Comparison of ENCODE assay signal across 9 cellular contexts in the genomic region with DNA sequence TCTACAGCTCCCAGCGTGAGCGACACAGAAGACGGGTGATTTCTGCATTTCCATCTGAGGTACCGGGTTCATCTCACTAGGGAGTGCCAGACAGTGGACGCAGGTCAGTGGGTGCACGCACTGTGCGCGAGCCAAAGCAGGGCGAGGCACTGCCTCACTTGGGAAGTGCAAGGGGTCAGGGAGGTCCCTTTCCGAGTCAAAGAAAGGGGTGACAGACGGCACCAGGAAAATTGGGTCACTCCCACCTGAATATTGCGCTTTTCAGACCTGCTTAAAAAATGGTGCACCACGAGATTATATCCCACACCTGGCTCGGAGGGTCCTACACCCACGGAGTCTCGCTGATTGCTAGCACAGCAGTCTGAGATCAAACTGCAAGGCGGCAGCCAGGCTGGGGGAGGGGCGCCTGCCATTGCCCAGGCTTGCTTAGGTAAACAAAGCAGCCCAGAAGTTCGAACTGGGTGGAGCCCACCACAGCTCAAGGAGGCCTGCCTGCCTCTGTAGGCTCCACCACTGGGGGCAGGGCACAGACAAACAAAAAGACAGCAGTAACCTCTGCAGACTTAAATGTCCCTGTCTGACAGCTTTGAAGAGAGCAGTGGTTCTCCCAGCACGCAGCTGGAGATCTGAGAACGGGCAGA. TPM values are rescaled to one million over a fixed set of nuclear protein-coding genes. Genes with fewer than 3 reads are reported as not detected.
DNase-seq lines count a peak whose midpoint lies in the region; ATAC-seq and TF ChIP-seq lines count a peak whose summit lies in the region.
"Not testable (repeated sequence)": the region's sequence is repeated elsewhere in the genome, so short reads cannot be mapped to it uniquely, and the experiment has no call there.
"Had no signal": no experiment of that assay in that cellular context is flagged by ENCODE, and none has a peak within 500 bp of the region (broad histone marks: within the 10 kb centered on the region; RNA-seq: fewer than 3 reads in every experiment).

No MANE protein-coding gene starts in this region.

- not testable (repeated sequence) for H3K36me3 Mint-ChIP-seq in Caco-2 (ENCODE audit: insufficient read depth, unreplicated experiment); brain; type B pancreatic cell

- H3K23ac ChIP-seq in trophoblast cell (ENCODE audit: low read length), result not testable (repeated sequence)

- not testable (repeated sequence) for H2AK5ac ChIP-seq in trophoblast cell (ENCODE audit: low read length)

- H2BK5ac ChIP-seq in trophoblast cell (ENCODE audit: low read depth, low read length, poor library complexity), result not testable (repeated sequence)

- not testable (repeated sequence) for H3K27ac ChIP-seq in HUES48 (ENCODE audit: low read depth, low read length); trophoblast cell (ENCODE audit: low read depth, low read length)

- WGBS in trophoblast cell (ENCODE audit: extremely low coverage, insufficient coverage, insufficient read length), result no CpG with 5 or more reads among the region's 21 CpGs

- H4K91ac ChIP-seq in trophoblast cell (ENCODE audit: low read depth, low read length), result not testable (repeated sequence)

- H3K27me3 ChIP-seq in Caco-2 (replicated peaks; ENCODE audit: control insufficient read depth, insufficient read depth, low read length); HUES48 (ENCODE audit: control insufficient read depth, insufficient read depth, low read length); trophoblast cell (ENCODE audit: insufficient read depth, low read length): not testable (repeated sequence)

- not testable (repeated sequence) for H3K4me1 Mint-ChIP-seq in Caco-2 (ENCODE audit: low read depth, unreplicated experiment)
- H3K4me1 Mint-ChIP-seq in brain (peaks cover 12% of the 10 kb centered on the region), type B pancreatic cell (ENCODE audit: unreplicated experiment) (peaks cover 12% of the 10 kb centered on the region)

- H3K4me3 Mint-ChIP-seq in Caco-2 (ENCODE audit: unreplicated experiment), result peak overlapping the region; percentile 31
- peak overlapping the region in 3 of 5 experiments; percentile 18 to 82 (median 71) for H3K4me3 Mint-ChIP-seq in brain
- peak overlapping the region; percentile 87 for H3K4me3 Mint-ChIP-seq in type B pancreatic cell

- H3K4me1 ChIP-seq in Caco-2; HUES48 (ENCODE audit: control insufficient read depth, insufficient read depth, low read length); mucosa of descending colon (ENCODE audit: low read depth); trophoblast cell (ENCODE audit: control insufficient read depth in 1 of 2, insufficient read depth in 2 of 2, low read length in 2 of 2): not testable (repeated sequence)

- not testable (repeated sequence) for H3K36me3 ChIP-seq in Caco-2 (ENCODE audit: control insufficient read depth, insufficient read depth, low read length); HUES48 (ENCODE audit: control insufficient read depth, insufficient read depth, low read length); mucosa of descending colon (ENCODE audit: low read depth); trophoblast cell (ENCODE audit: control insufficient read depth in 1 of 2, insufficient read depth in 2 of 2, low read length in 2 of 2)

- CTCF ChIA-PET in Caco-2 (lab: Charles Lee), result not testable (repeated sequence)

- 0 out of 2 replicates have a peak overlapping the region, but pooled peaks have one; percentile 48 for H3K9ac ChIP-seq in HUES48 (ENCODE audit: low read depth, low read length)
- H3K9ac ChIP-seq in trophoblast cell (ENCODE audit: low read length), result not testable (repeated sequence)

- intact Hi-C loops in Caco-2 (cut with micrococcal nuclease; ENCODE audit: unreplicated experiment); mucosa of descending colon (cut with DNase I, micrococcal nuclease): not testable (repeated sequence)

- H3K9me3 Mint-ChIP-seq in Caco-2 (ENCODE audit: unreplicated experiment) (peaks cover 13% of the 10 kb centered on the region), brain (peaks cover 9 to 17% (median 13%) of the 10 kb centered on the region in 5 experiments)
- not testable (repeated sequence) for H3K9me3 Mint-ChIP-seq in type B pancreatic cell

- H3K27ac Mint-ChIP-seq in Caco-2 (ENCODE audit: unreplicated experiment) (peak overlapping the region; percentile 35), brain (peak overlapping the region in 1 of 5 experiments; percentile 26), type B pancreatic cell (peak overlapping the region; percentile 55)

- H2BK120ac ChIP-seq in trophoblast cell (ENCODE audit: insufficient read depth, low read length, poor library complexity), result not testable (repeated sequence)

- H2AFZ ChIP-seq in trophoblast cell (ENCODE audit: insufficient read depth, low read length, poor library complexity), result peak overlapping the region; percentile 3

- not testable (repeated sequence) for H3K4ac ChIP-seq in trophoblast cell (ENCODE audit: low read depth, low read length)

- not testable (repeated sequence) for H3K14ac ChIP-seq in trophoblast cell (ENCODE audit: low read length)

- not testable (repeated sequence) for H3K27me3 Mint-ChIP-seq in Caco-2 (ENCODE audit: insufficient read depth, unreplicated experiment); brain; type B pancreatic cell

- peak overlapping the region; percentile 40 for H2BK12ac ChIP-seq in trophoblast cell (ENCODE audit: low read length)

- not testable (repeated sequence) for H3K18ac ChIP-seq in trophoblast cell (ENCODE audit: low read length)

- BruUV-seq in Caco-2 (replicated peaks; lab: Mats Ljungman, UMichigan), result not testable (repeated sequence)

- not testable (repeated sequence) for H3K79me1 ChIP-seq in trophoblast cell (ENCODE audit: low read length)

- not testable (repeated sequence) for H3K79me2 ChIP-seq in trophoblast cell (ENCODE audit: control insufficient read depth, insufficient read depth, low read length, poor library complexity)

- not testable (repeated sequence) for H3K4me3 ChIP-seq in Caco-2 (ENCODE audit: low read depth, low read length); mucosa of descending colon
- H3K4me3 ChIP-seq in HUES48 (ENCODE audit: low read depth, low read length), result peak overlapping the region; percentile 66
- H3K4me3 ChIP-seq in epithelial cell of proximal tubule (ENCODE audit: low read depth, low read length), result peak overlapping the region; percentile 14
- peak overlapping the region; percentile 43 for H3K4me3 ChIP-seq in iPS-18c (ENCODE audit: insufficient read depth, low read depth, low read length)
- peak overlapping the region; percentile 48 for H3K4me3 ChIP-seq in trophoblast cell (ENCODE audit: low read depth, low read length)

- H4K12ac ChIP-seq in trophoblast cell (ENCODE audit: low read depth, low read length), result not testable (repeated sequence)

- not testable (repeated sequence) for H3K9me3 ChIP-seq in Caco-2; HUES48 (ENCODE audit: control insufficient read depth, insufficient read depth, low read length); iPS-18c (ENCODE audit: control insufficient read depth, insufficient read depth, low read length); mucosa of descending colon; trophoblast cell (ENCODE audit: insufficient read depth, low read depth, low read length)

- TF ChIP-seq CTCF in Caco-2 (IDR thresholded peaks at IDR 0.05; ENCODE audit: insufficient read depth in 1 of 2, low read depth in 1 of 2, low read length in 1 of 2, severe bottlenecking in 1 of 2, unreplicated experiment in 1 of 2); brain (conservative IDR thresholded peaks at IDR 0.05); epithelial cell of proximal tubule (conservative IDR thresholded peaks at IDR 0.05; ENCODE audit: low read depth, low read length); mucosa of descending colon (IDR thresholded peaks at IDR 0.05); type B pancreatic cell (conservative IDR thresholded peaks at IDR 0.05): not testable (repeated sequence)

- H3K4me2 ChIP-seq in trophoblast cell (ENCODE audit: low read length), result peak overlapping the region; percentile 81

- POLR2A ChIA-PET in Caco-2 (lab: Charles Lee), result not testable (repeated sequence)

- ATAC-seq in mucosa of descending colon, result not testable (repeated sequence)

- not testable (repeated sequence) for H4K8ac ChIP-seq in trophoblast cell (ENCODE audit: low read depth, low read length)

- DNase-seq in Caco-2 (peak in 1 of 2 experiments; percentile 56), mucosa of descending colon (peak in 2 of 3 donors; percentile 33 to 51)
- DNase-seq in epithelial cell of proximal tubule (ENCODE audit: low read depth); trophoblast cell; type B pancreatic cell (ENCODE audit: extremely low spot score, unreplicated experiment): not testable (repeated sequence)

RNA-seq across cellular contexts. Expression of a gene that starts 21.7 kb away (rescaled TPM):
- total RNA-seq in Caco-2 (2022) (0.43 and 0.63 TPM in 2 replicates), epithelial cell of proximal tubule (0.06 TPM in 1 of 2 replicates, not detected in the other), mucosa of descending colon (100 to 1,000 TPM; 112 to 265 (median 211) TPM), type B pancreatic cell (ENCODE audit: low replicate concordance) (4.0 and 4.6 TPM in 2 replicates)
- polyA plus RNA-seq in brain (ENCODE audit: insufficient read depth, low read depth, low replicate concordance), result 4.2 TPM
- 1.9 and 2.3 TPM in 2 replicates for polyA plus RNA-seq in trophoblast cell (2013)
- total RNA-seq: MCF 10A had no signal

Comparison
In these comparisons a context has a peak if more than half of its experiments do, and no peak if none do; other contexts are left out.
1. H3K4me3 Mint-ChIP-seq: peak in every context shown above with its lines; median percentile 87 in type B pancreatic cell; 71 in brain; 31 in Caco-2.
2. RNA of a gene that starts 21.7 kb away (total RNA-seq): 112 to 265 TPM in mucosa of descending colon; 4.0 to 4.6 TPM in type B pancreatic cell, 0.43 to 0.63 TPM in Caco-2 and 0.06 TPM in epithelial cell of proximal tubule; every median in the first group is over 10 times any median in the second.